9 cellular contexts compared by ENCODE assay signal in the genomic region with DNA sequence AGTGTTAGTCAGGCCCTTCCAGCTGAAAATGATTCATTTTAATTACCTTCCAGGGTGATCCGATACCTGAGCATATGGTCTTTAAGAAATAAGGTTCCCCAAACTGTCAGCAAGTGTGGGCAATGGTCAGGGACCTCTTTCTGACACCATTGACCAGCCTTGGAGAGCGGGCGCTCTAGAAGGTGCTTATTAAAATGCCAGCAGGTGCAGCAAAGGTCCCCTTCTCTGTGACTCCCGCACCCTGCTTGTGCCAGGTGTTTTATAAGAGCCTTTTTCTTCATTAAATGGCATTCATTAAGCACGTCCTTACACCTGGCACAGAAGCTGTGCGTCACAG.
DNase-seq lines count a peak whose midpoint lies in the region; ATAC-seq and TF ChIP-seq lines count a peak whose summit lies in the region.
"Had no signal": no experiment of that assay in that cellular context is flagged by ENCODE, and none has a peak within 500 bp of the region (broad histone marks: within the 10 kb centered on the region; RNA-seq: fewer than 3 reads in every experiment).

No MANE protein-coding gene starts in this region.

- H3K9me3 ChIP-seq in Loucy (ENCODE audit: insufficient read depth, low read depth, low read length) (no peaks in the 10 kb centered on the region), mucosa of descending colon (no peaks in the 10 kb centered on the region)

- no peaks in the 10 kb centered on the region for H3K9me3 Mint-ChIP-seq in stimulated activated naive CD8-positive, alpha-beta T cell treated with anti-CD3 and anti-CD28 coated beads, Interleukin-15, Interleukin-2, amounts not matched to agents 100 ng/mL and 50 ng/mL, for 24 hours
- no peaks in the 10 kb centered on the region for H3K9me3 Mint-ChIP-seq in activated CD8-positive, alpha-beta T cell treated with anti-CD3 and anti-CD28 coated beads, Interleukin-2, amount 10 ng/mL, durations not matched to agents 7 days and 5 days (ENCODE audit: insufficient read depth)

- POLR2A ChIA-PET in activated CD8-positive, alpha-beta T cell treated with anti-CD3 and anti-CD28 coated beads, Interleukin-2, amount 10 ng/mL, durations not matched to agents 7 days and 5 days (lab: Charles Lee): interaction anchor here (1.5 kb wide), 1 partner anchor 13 kb away, joined by 5 read pairs; no protein-coding TSS in a partner anchor

- peaks cover 25% of the 10 kb centered on the region for H3F3A ChIP-seq in Loucy (ENCODE audit: low read depth)

- no peak for DNase-seq in stimulated activated naive CD8-positive, alpha-beta T cell treated with anti-CD3 and anti-CD28 coated beads, Interleukin-15, Interleukin-2, amounts not matched to agents 100 U/mL and 50 U/mL, for 24 hours
- no peak for DNase-seq in activated CD8-positive, alpha-beta T cell treated with anti-CD3 and anti-CD28 coated beads, Interleukin-2, amount 10 ng/mL, durations not matched to agents 7 days and 5 days
- no peak for DNase-seq in stimulated activated CD4-positive, alpha-beta T cell treated with anti-CD3 and anti-CD28 coated beads, Interleukin-1b, Interleukin-23, amount 100 ng/mL, for 48 hours
- DNase-seq in epidermal melanocyte (ENCODE audit: insufficient read length, low spot score): no peak
- DNase-seq in mucosa of descending colon: no peak
- DNase-seq: cerebellar nuclear complex had no signal

- H4K20me1 ChIP-seq in Loucy (ENCODE audit: insufficient read depth, low read length, poor library complexity, severe bottlenecking): no peaks in the 10 kb centered on the region

- no peaks in the 10 kb centered on the region for H3K27me3 ChIP-seq in Loucy (ENCODE audit: insufficient read depth, low read length, poor library complexity, severe bottlenecking)

- CTCF ChIA-PET in activated CD8-positive, alpha-beta T cell treated with anti-CD3 and anti-CD28 coated beads, Interleukin-2, amount 10 ng/mL, durations not matched to agents 7 days and 5 days (lab: Charles Lee): interaction anchor here (1.1 to 6.7 kb wide), 5 partner anchors 14 to 87 kb away, joined by 3 to 50 read pairs (median 5); no protein-coding TSS in a partner anchor

- H3K36me3 ChIP-seq in Loucy (ENCODE audit: insufficient read depth, low read length) (no peaks in the 10 kb centered on the region; the same call in 1 of the 2 replicates), mucosa of descending colon (ENCODE audit: low read depth) (no peaks in the 10 kb centered on the region)

- intact Hi-C loops in mucosa of descending colon (cut with DNase I, micrococcal nuclease): no loop called here

- no peak for ATAC-seq in stimulated activated naive CD8-positive, alpha-beta T cell treated with anti-CD3 and anti-CD28 coated beads, Interleukin-15, Interleukin-2, amounts not matched to agents 100 U/mL and 50 U/mL, for 24 hours
- peak; percentile 20 for ATAC-seq in activated CD8-positive, alpha-beta T cell treated with anti-CD3 and anti-CD28 coated beads, Interleukin-2, amount 10 ng/mL, durations not matched to agents 7 days and 5 days
- ATAC-seq in GM21723 (IDR thresholded peaks at IDR 0.05; ENCODE audit: unreplicated experiment) (no peak), mucosa of descending colon (no peak)

- no peak for TF ChIP-seq CTCF in Loucy (conservative IDR thresholded peaks at IDR 0.05; ENCODE audit: low read length)
- TF ChIP-seq CTCF in mucosa of descending colon (IDR thresholded peaks at IDR 0.05): no peak

- H3K36me3 Mint-ChIP-seq in stimulated activated naive CD8-positive, alpha-beta T cell treated with anti-CD3 and anti-CD28 coated beads, Interleukin-15, Interleukin-2, amounts not matched to agents 100 ng/mL and 50 ng/mL, for 24 hours (ENCODE audit: low read depth): no peaks in the 10 kb centered on the region
- peaks cover 32% of the 10 kb centered on the region for H3K36me3 Mint-ChIP-seq in activated CD8-positive, alpha-beta T cell treated with anti-CD3 and anti-CD28 coated beads, Interleukin-2, amount 10 ng/mL, durations not matched to agents 7 days and 5 days (ENCODE audit: low read depth)

- peaks cover 37% of the 10 kb centered on the region for H3K4me1 Mint-ChIP-seq in stimulated activated naive CD8-positive, alpha-beta T cell treated with anti-CD3 and anti-CD28 coated beads, Interleukin-15, Interleukin-2, amounts not matched to agents 100 ng/mL and 50 ng/mL, for 24 hours (ENCODE audit: low read depth)
- peaks cover 60% of the 10 kb centered on the region for H3K4me1 Mint-ChIP-seq in activated CD8-positive, alpha-beta T cell treated with anti-CD3 and anti-CD28 coated beads, Interleukin-2, amount 10 ng/mL, durations not matched to agents 7 days and 5 days (ENCODE audit: low read depth)

- peak overlapping the region; percentile 89 for H3K4me2 ChIP-seq in Loucy (ENCODE audit: low read depth, low read length, poor library complexity, severe bottlenecking)

- no peaks in the 10 kb centered on the region for H3K9me2 ChIP-seq in Loucy (replicated peaks; ENCODE audit: low read depth, low read length)

- peaks cover 11% of the 10 kb centered on the region; the same call in 1 of the 2 replicates for H3K79me2 ChIP-seq in Loucy (ENCODE audit: insufficient read depth, low read length)

- H2AFZ ChIP-seq in Loucy (ENCODE audit: low read length): no peak overlapping the region

- H3K27me3 Mint-ChIP-seq in stimulated activated naive CD8-positive, alpha-beta T cell treated with anti-CD3 and anti-CD28 coated beads, Interleukin-15, Interleukin-2, amounts not matched to agents 100 ng/mL and 50 ng/mL, for 24 hours: no peaks in the 10 kb centered on the region
- H3K27me3 Mint-ChIP-seq in activated CD8-positive, alpha-beta T cell treated with anti-CD3 and anti-CD28 coated beads, Interleukin-2, amount 10 ng/mL, durations not matched to agents 7 days and 5 days (ENCODE audit: low read depth): no peaks in the 10 kb centered on the region

- H3K4me1 ChIP-seq in Loucy (ENCODE audit: insufficient read depth, low read length, poor library complexity, severe bottlenecking) (peaks cover 86% of the 10 kb centered on the region), mucosa of descending colon (ENCODE audit: low read depth) (no peaks in the 10 kb centered on the region)

- H3K9ac ChIP-seq in Loucy (ENCODE audit: low read depth, low read length, poor library complexity, severe bottlenecking): peak overlapping the region; percentile 79

- H3K4me3 ChIP-seq in Loucy (ENCODE audit: low read length, poor library complexity, severe bottlenecking): peak overlapping the region; percentile 62
- H3K4me3 ChIP-seq in mucosa of descending colon: no peak overlapping the region

- peak overlapping the region; percentile 76 for H3K4me3 Mint-ChIP-seq in stimulated activated naive CD8-positive, alpha-beta T cell treated with anti-CD3 and anti-CD28 coated beads, Interleukin-15, Interleukin-2, amounts not matched to agents 100 ng/mL and 50 ng/mL, for 24 hours
- peak overlapping the region; percentile 71 for H3K4me3 Mint-ChIP-seq in activated CD8-positive, alpha-beta T cell treated with anti-CD3 and anti-CD28 coated beads, Interleukin-2, amount 10 ng/mL, durations not matched to agents 7 days and 5 days

- H3K27ac Mint-ChIP-seq in stimulated activated naive CD8-positive, alpha-beta T cell treated with anti-CD3 and anti-CD28 coated beads, Interleukin-15, Interleukin-2, amounts not matched to agents 100 ng/mL and 50 ng/mL, for 24 hours: peak overlapping the region; percentile 75
- peak overlapping the region; percentile 97 for H3K27ac Mint-ChIP-seq in activated CD8-positive, alpha-beta T cell treated with anti-CD3 and anti-CD28 coated beads, Interleukin-2, amount 10 ng/mL, durations not matched to agents 7 days and 5 days
